In the genomic region with DNA sequence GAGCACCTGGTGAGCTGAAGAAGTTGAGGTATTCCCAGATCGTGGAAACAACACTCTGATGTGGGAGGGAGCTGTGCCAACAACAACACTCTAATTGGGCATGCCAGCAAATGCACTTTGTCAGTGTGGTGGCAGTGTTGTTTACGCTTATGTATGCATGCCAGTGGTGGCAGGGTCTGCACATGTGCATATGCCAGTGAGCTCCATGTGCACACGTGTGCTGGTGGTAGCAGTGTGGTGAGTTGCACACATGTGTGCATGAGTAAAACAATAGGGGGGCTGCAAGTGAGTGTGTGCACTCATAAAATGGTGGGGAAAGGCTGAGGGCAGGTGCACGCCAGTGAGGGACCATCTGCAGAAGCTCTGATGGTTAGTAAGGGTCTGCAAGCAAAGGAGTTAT, we compare ENCODE assay signal across 28 cellular contexts.
"Had no signal": no experiment of that assay in that cellular context is flagged by ENCODE, and none has a peak within 500 bp of the region (broad histone marks: within the 10 kb centered on the region; RNA-seq: fewer than 3 reads in every experiment).

No MANE protein-coding gene starts in this region.

- H3K27ac Mint-ChIP-seq: dendritic cell treated with granulocyte-macrophage colony-stimulating factor and Interleukin-4, amounts not matched to agents 40 ng/mL and 50 ng/mL, for 4 days; effector memory CD8-positive, alpha-beta T cell; endodermal cell; mesothelial cell of epicardium; naive B cell had no signal

- H3K36me3 Mint-ChIP-seq: mesothelial cell of epicardium, naive B cell had no signal

- H3K4me1 Mint-ChIP-seq: endodermal cell, mesothelial cell of epicardium, naive B cell had no signal

- DNase-seq: colonic mucosa; cortex of kidney; effector CD8-positive, alpha-beta T cell; effector memory CD8-positive, alpha-beta T cell; endodermal cell; erythroblast; esophagus squamous epithelium; foreskin fibroblast; foreskin melanocyte; gastrocnemius medialis; glutamatergic neuron; head of caudate nucleus; heart right ventricle; hippocampal formation; left cardiac atrium; left lung; left ventricle myocardium superior; lower lobe of right lung; mesenchymal stem cell; naive B cell had no signal

- H3K4me3 Mint-ChIP-seq: dendritic cell treated with granulocyte-macrophage colony-stimulating factor and Interleukin-4, amounts not matched to agents 40 ng/mL and 50 ng/mL, for 4 days; effector memory CD8-positive, alpha-beta T cell; endodermal cell; mesothelial cell of epicardium; naive B cell had no signal

- H3K27ac ChIP-seq: colonic mucosa, epithelial cell of prostate, esophagus squamous epithelium, gastrocnemius medialis, heart right ventricle, left lung, lower lobe of right lung had no signal

- ATAC-seq: effector memory CD8-positive, alpha-beta T cell; esophagus mucosa; gastrocnemius medialis; heart right ventricle; left cardiac atrium; left lung; left ventricle myocardium superior; mucosa of descending colon had no signal

- FAIRE-seq: endometrium, islet of Langerhans, keratinocyte had no signal

- H3K27me3 ChIP-seq: colonic mucosa, esophagus squamous epithelium, gastrocnemius medialis, heart right ventricle, left lung had no signal

- H3K4me1 ChIP-seq: colonic mucosa, esophagus squamous epithelium, gastrocnemius medialis, heart right ventricle, left lung, lower lobe of right lung had no signal

- H3K4me3 ChIP-seq: colonic mucosa, esophagus squamous epithelium, gastrocnemius medialis, heart right ventricle, left lung, lower lobe of right lung, mucosa of descending colon had no signal

- H3K27me3 Mint-ChIP-seq: dendritic cell treated with granulocyte-macrophage colony-stimulating factor and Interleukin-4, amounts not matched to agents 40 ng/mL and 50 ng/mL, for 4 days; effector memory CD8-positive, alpha-beta T cell; naive B cell had no signal

- H3K36me3 ChIP-seq: colonic mucosa, esophagus squamous epithelium, gastrocnemius medialis, heart right ventricle, left lung, lower lobe of right lung had no signal

- H3K9me3 ChIP-seq: colonic mucosa, mucosa of descending colon had no signal
